ENCODE assay signal across 37 cellular contexts in genomic region chr21:41995577-41995976, GRCh38.
"Had no signal": no experiment of that assay in that cellular context is flagged by ENCODE, and none has a peak within 500 bp of the region (broad histone marks: within the 10 kb centered on the region; RNA-seq: fewer than 3 reads in every experiment).

No MANE protein-coding gene starts in this region.

- DNase-seq: activated B cell treated with CpG ODN at 0.5 μM for 24 hours; activated CD4-positive, alpha-beta memory T cell treated with anti-CD3 and anti-CD28 coated beads for 36 hours; activated CD4-positive, alpha-beta T cell treated with anti-CD3 and anti-CD28 coated beads for 4 hours; activated CD4-positive, alpha-beta T cell treated with anti-CD3 and anti-CD28 coated beads, Interleukin-2, amount 10 ng/mL, durations not matched to agents 24 days and 14 days; activated CD4-positive, alpha-beta T cell treated with anti-CD3 and anti-CD28 coated beads, Interleukin-2, amount 50 U/mL, for 1 hour; activated CD4-positive, alpha-beta T cell treated with anti-CD3 and anti-CD28 coated beads, Interleukin-2, amount 50 U/mL, for 4 hours; activated CD4-positive, CD25-positive, alpha-beta regulatory T cell treated with anti-CD3 and anti-CD28 coated beads, Interleukin-2, amount 50 U/mL, for 72 hours; activated CD8-positive, alpha-beta memory T cell treated with anti-CD3 and anti-CD28 coated beads, Interleukin-2, amount 50 U/mL, for 4 hours; activated CD8-positive, alpha-beta T cell treated with anti-CD3 and anti-CD28 coated beads for 36 hours; activated effector memory CD4-positive, alpha-beta T cell treated with anti-CD3 and anti-CD28 coated beads, Interleukin-2, amount 50 U/mL, for 16 hours; activated gamma-delta T cell treated with Interleukin-2 at 50 U/mL for 16 hours; activated naive CD4-positive, alpha-beta T cell; activated naive CD4-positive, alpha-beta T cell treated with anti-CD3 and anti-CD28 coated beads for 36 hours; activated naive CD4-positive, alpha-beta T cell treated with anti-CD3 and anti-CD28 coated beads, Interleukin-2, amount 50 U/mL, for 16 hours; activated naive CD8-positive, alpha-beta T cell treated with anti-CD3 and anti-CD28 coated beads for 36 hours; activated T-cell treated with anti-CD3 and anti-CD28 coated beads for 4 hours; activated T-cell treated with anti-CD3 and anti-CD28 coated beads, Interleukin-2, amount 50 U/mL, for 1 hour; activated T-cell treated with anti-CD3 and anti-CD28 coated beads, Interleukin-2, amount 50 U/mL, for 4 hours; activated T-cell treated with anti-CD3 and anti-CD28 coated beads, Interleukin-2, amount 50 U/mL, for 72 hours; adrenal gland; amniotic stem cell; aorta; body of pancreas; brain microvascular endothelial cell; central memory CD4-positive, alpha-beta T cell; T-helper 1 cell; T-helper 2 cell; T-helper 9 cell had no signal

- FAIRE-seq: astrocyte, TTC549 had no signal

- H3K27me3 ChIP-seq: adrenal gland, body of pancreas, brain microvascular endothelial cell, breast epithelium had no signal

- H3K4me3 ChIP-seq: adrenal gland, body of pancreas, breast epithelium had no signal

- H3K4me1 ChIP-seq: adrenal gland, body of pancreas, breast epithelium had no signal

- H3K4me1 Mint-ChIP-seq: activated B cell treated with CpG ODN at 0.5 μM for 24 hours; activated naive CD8-positive, alpha-beta T cell treated with anti-CD3 and anti-CD28 coated beads for 36 hours had no signal

- H3K36me3 ChIP-seq: breast epithelium had no signal

- H3K27ac ChIP-seq: adrenal gland, body of pancreas, brain microvascular endothelial cell, breast epithelium, VCaP had no signal

- H3K27ac Mint-ChIP-seq: activated B cell treated with CpG ODN at 0.5 μM for 24 hours; activated CD4-positive, alpha-beta memory T cell treated with anti-CD3 and anti-CD28 coated beads for 36 hours; activated naive CD4-positive, alpha-beta T cell treated with anti-CD3 and anti-CD28 coated beads for 36 hours; activated naive CD4-positive, alpha-beta T cell treated with anti-CD3 and anti-CD28 coated beads, Interleukin-2, amount 50 U/mL, for 72 hours; activated naive CD8-positive, alpha-beta T cell treated with anti-CD3 and anti-CD28 coated beads for 36 hours; activated T-cell treated with anti-CD3 and anti-CD28 coated beads, Interleukin-2, amount 50 U/mL, for 72 hours; activated T-helper 1 cell treated with anti-CD3 and anti-CD28 coated beads, Interleukin-12 subunit alpha, Interleukin-12 subunit beta, Interleukin-2, Interleukin-4 antibody, amounts not matched to agents 30 ng/mL and 10 ng/mL and 1 ng/mL, durations not matched to agents 14 hours and 24 hours and 36 hours; activated T-helper 17 cell treated with anti-CD3 and anti-CD28 coated beads, Interleukin-2, amount 50 U/mL, for 72 hours; T-helper 1 cell treated with Interleukin-12 subunit alpha and Interleukin-12 subunit beta and Interleukin-4 antibody, amounts not matched to agents 30 μg/mL and 1 μg/mL, for 36 hours; T-helper 2 cell treated with Interferon-gamma antibody and Interleukin-4, amounts not matched to agents 5 μg/mL and 100 μg/mL, for 36 hours had no signal

- ATAC-seq: activated CD8-positive, alpha-beta T cell treated with anti-CD3 and anti-CD28 coated beads for 36 hours; activated naive CD4-positive, alpha-beta T cell treated with anti-CD3 and anti-CD28 coated beads, Interleukin-2, amount 50 U/mL, for 72 hours; activated T-cell treated with anti-CD3 and anti-CD28 coated beads, Interleukin-2, amount 50 U/mL, for 4 hours; activated T-cell treated with anti-CD3 and anti-CD28 coated beads, Interleukin-2, amount 50 U/mL, for 72 hours; body of pancreas had no signal

- H3K27me3 Mint-ChIP-seq: activated B cell treated with CpG ODN at 0.5 μM for 24 hours; activated CD4-positive, alpha-beta memory T cell treated with anti-CD3 and anti-CD28 coated beads for 36 hours; activated CD4-positive, alpha-beta T cell treated with anti-CD3 and anti-CD28 coated beads, Interleukin-2, amount 10 ng/mL, durations not matched to agents 24 days and 14 days; activated CD8-positive, alpha-beta T cell treated with anti-CD3 and anti-CD28 coated beads for 36 hours; activated naive CD8-positive, alpha-beta T cell treated with anti-CD3 and anti-CD28 coated beads for 36 hours; activated T-helper 17 cell treated with anti-CD3 and anti-CD28 coated beads, Interleukin-2, amount 50 U/mL, for 72 hours had no signal

- H3K9me3 ChIP-seq: adrenal gland, body of pancreas, breast epithelium had no signal

- H3K9me3 Mint-ChIP-seq: activated T-helper 17 cell treated with anti-CD3 and anti-CD28 coated beads, Interleukin-2, amount 50 U/mL, for 72 hours had no signal

- H3K4me3 Mint-ChIP-seq: activated B cell treated with CpG ODN at 0.5 μM for 24 hours; activated CD4-positive, alpha-beta memory T cell treated with anti-CD3 and anti-CD28 coated beads for 36 hours; activated CD4-positive, alpha-beta T cell treated with anti-CD3 and anti-CD28 coated beads, Interleukin-2, amount 10 ng/mL, durations not matched to agents 24 days and 14 days; activated CD8-positive, alpha-beta T cell treated with anti-CD3 and anti-CD28 coated beads for 36 hours; activated naive CD4-positive, alpha-beta T cell treated with anti-CD3 and anti-CD28 coated beads for 36 hours; activated naive CD8-positive, alpha-beta T cell treated with anti-CD3 and anti-CD28 coated beads for 36 hours; activated T-cell treated with anti-CD3 and anti-CD28 coated beads, Interleukin-2, amount 50 U/mL, for 4 hours; activated T-cell treated with anti-CD3 and anti-CD28 coated beads, Interleukin-2, amount 50 U/mL, for 72 hours; activated T-helper 1 cell treated with anti-CD3 and anti-CD28 coated beads, Interleukin-12 subunit alpha, Interleukin-12 subunit beta, Interleukin-2, Interleukin-4 antibody, amounts not matched to agents 30 ng/mL and 10 ng/mL and 1 ng/mL, durations not matched to agents 14 hours and 24 hours and 36 hours; activated T-helper 17 cell treated with anti-CD3 and anti-CD28 coated beads, Interleukin-2, amount 50 U/mL, for 72 hours; T-helper 1 cell treated with Interleukin-12 subunit alpha and Interleukin-12 subunit beta and Interleukin-4 antibody, amounts not matched to agents 30 μg/mL and 1 μg/mL, for 36 hours; T-helper 2 cell treated with Interferon-gamma antibody and Interleukin-4, amounts not matched to agents 5 μg/mL and 100 μg/mL, for 36 hours had no signal
